In genomic region chr9:127734747-127735529, GRCh38 we compare ENCODE assay signal across 8 cellular contexts. TPM values are rescaled to one million over a fixed set of nuclear protein-coding genes. Genes with fewer than 3 reads are reported as not detected.
DNase-seq lines count a peak whose midpoint lies in the region; ATAC-seq and TF ChIP-seq lines count a peak whose summit lies in the region.

Gene TOR2A, minus strand, starts transcription at chr9:127735294. Its CDS starts 24 bp downstream, at chr9:127735270.

- TF ChIP-seq CTCF in CD14-positive monocyte (IDR thresholded peaks at IDR 0.05) (peak; percentile 82), left lung (IDR thresholded peaks at IDR 0.05) (peak; percentile 95)

- H3K4me1 ChIP-seq in left lung, result peaks cover 6 to 29% of the 10 kb centered on the region in 2 donors

- H3K27me3 Mint-ChIP-seq in CD14-positive monocyte (ENCODE audit: low read depth in 3 of 3), result peaks cover 0 to 3% (median 0%) of the 10 kb centered on the region in 3 donors
- H3K27me3 Mint-ChIP-seq in activated CD4-positive, alpha-beta T cell treated with anti-CD3 and anti-CD28 coated beads, Interleukin-2, amount 10 ng/mL, durations not matched to agents 7 days and 5 days, result no peaks in the 10 kb centered on the region

- CTCF ChIA-PET in activated CD4-positive, alpha-beta T cell treated with anti-CD3 and anti-CD28 coated beads, Interleukin-2, amount 10 ng/mL, durations not matched to agents 7 days and 5 days (lab: Charles Lee), result interaction anchor here (0.6 to 3.0 kb wide), 80 partner anchors 9 to 403 kb away, joined by 3 to 31 read pairs (median 5); partner anchors contain the start of genes CDK9, CFAP157, PIP5KL1 and PTRH1

- H3K36me3 Mint-ChIP-seq in CD14-positive monocyte, result peaks cover 36 to 60% of the 10 kb centered on the region in 2 donors
- peaks cover 17% of the 10 kb centered on the region for H3K36me3 Mint-ChIP-seq in activated CD4-positive, alpha-beta T cell treated with anti-CD3 and anti-CD28 coated beads, Interleukin-2, amount 10 ng/mL, durations not matched to agents 7 days and 5 days (ENCODE audit: low read depth)

- peaks cover 0 to 1% (median 0%) of the 10 kb centered on the region in 7 donors for H3K9me3 Mint-ChIP-seq in CD14-positive monocyte
- H3K9me3 Mint-ChIP-seq in activated CD4-positive, alpha-beta T cell treated with anti-CD3 and anti-CD28 coated beads, Interleukin-2, amount 10 ng/mL, durations not matched to agents 7 days and 5 days, result no peaks in the 10 kb centered on the region

- H3K36me3 ChIP-seq in left lung, result peaks cover 0 to 53% of the 10 kb centered on the region in 2 donors

- H3K27me3 ChIP-seq in left lung, result no peaks in the 10 kb centered on the region

- DNase-seq in CD14-positive monocyte (ENCODE audit: low spot score) (peak; percentile 98), NCI-H69 (lab: John Stamatoyannopoulos, UW) (peak; percentile 99), dedifferentiated amniotic fluid mesenchymal stem cell (ENCODE audit: extremely low spot score) (peak; percentile 96), left lung (peak; percentile 98 to 99)
- DNase-seq in activated CD4-positive, alpha-beta T cell treated with anti-CD3 and anti-CD28 coated beads, Interleukin-2, amount 10 ng/mL, durations not matched to agents 7 days and 5 days, result peak; percentile 99
- peak; percentile 98 to 99 for DNase-seq in stimulated activated CD4-positive, alpha-beta T cell treated with anti-CD3 and anti-CD28 coated beads, Interleukin-2, amount 100 ng/mL, for 48 hours

- H3K4me3 ChIP-seq in left lung, result peak within 1 kb of the TSS; percentile 64 to 67

- ATAC-seq in GM19351 (IDR thresholded peaks at IDR 0.05; ENCODE audit: unreplicated experiment) (peak; percentile 92), HG03521 (IDR thresholded peaks at IDR 0.05; ENCODE audit: unreplicated experiment) (peak; percentile 87), left lung (peak; percentile 96)

- H3K9me3 ChIP-seq in left lung, result no peaks in the 10 kb centered on the region

- POLR2A ChIA-PET in activated CD4-positive, alpha-beta T cell treated with anti-CD3 and anti-CD28 coated beads, Interleukin-2, amount 10 ng/mL, durations not matched to agents 7 days and 5 days (lab: Charles Lee), result interaction anchor here (1.0 to 1.5 kb wide), 2 partner anchors 50 to 62 kb away, joined by 3 read pairs; no protein-coding TSS in a partner anchor

- intact Hi-C loops in CD14-positive monocyte (cut with micrococcal nuclease) (loop anchor here (1.0 to 5.0 kb wide), 8 partner anchors 36 to 230 kb away; partner anchors contain the start of gene ST6GALNAC4 (in 1 of the 2)), left lung (cut with DNase I) (loop anchor here in 1 of 2 donors (5.0 kb wide), 2 partner anchors 137 to 143 kb away; no protein-coding TSS in a partner anchor)

- peak within 1 kb of the TSS; percentile 90 to 95 (median 93) for H3K27ac Mint-ChIP-seq in CD14-positive monocyte
- H3K27ac Mint-ChIP-seq in activated CD4-positive, alpha-beta T cell treated with anti-CD3 and anti-CD28 coated beads, Interleukin-2, amount 10 ng/mL, durations not matched to agents 7 days and 5 days, result peak within 1 kb of the TSS; percentile 94

- H3K27ac ChIP-seq in left lung, result peak within 1 kb of the TSS; percentile 91 to 96

- H3K4me1 Mint-ChIP-seq in CD14-positive monocyte, result peaks cover 17% of the 10 kb centered on the region
- H3K4me1 Mint-ChIP-seq in activated CD4-positive, alpha-beta T cell treated with anti-CD3 and anti-CD28 coated beads, Interleukin-2, amount 10 ng/mL, durations not matched to agents 7 days and 5 days, result peaks cover 27% of the 10 kb centered on the region

- H3K4me3 Mint-ChIP-seq in CD14-positive monocyte, result peak within 1 kb of the TSS; percentile 75 to 81
- peak within 1 kb of the TSS; percentile 82 for H3K4me3 Mint-ChIP-seq in activated CD4-positive, alpha-beta T cell treated with anti-CD3 and anti-CD28 coated beads, Interleukin-2, amount 10 ng/mL, durations not matched to agents 7 days and 5 days

RNA-seq across cellular contexts. Expression of gene TOR2A, which starts in this region (rescaled TPM):
- polyA plus RNA-seq in CD14-positive monocyte, result 10 to 100 TPM; 57.4 to 60.0 TPM
- total RNA-seq in activated CD4-positive, alpha-beta T cell treated with anti-CD3 and anti-CD28 coated beads, Interleukin-2, amount 10 ng/mL, durations not matched to agents 7 days and 5 days, result 10 to 100 TPM; 21.7 to 24.0 TPM
- total RNA-seq in left lung, result 10 to 100 TPM; 19.5 to 21.8 TPM

Comparison
In these comparisons a context has a peak if more than half of its experiments do, and no peak if none do; other contexts are left out.
1. Peak in every context shown above with its lines: DNase-seq, ATAC-seq, H3K4me3 ChIP-seq and H3K27ac ChIP-seq.